ENCODE assay signal across 17 cellular contexts in the genomic region with DNA sequence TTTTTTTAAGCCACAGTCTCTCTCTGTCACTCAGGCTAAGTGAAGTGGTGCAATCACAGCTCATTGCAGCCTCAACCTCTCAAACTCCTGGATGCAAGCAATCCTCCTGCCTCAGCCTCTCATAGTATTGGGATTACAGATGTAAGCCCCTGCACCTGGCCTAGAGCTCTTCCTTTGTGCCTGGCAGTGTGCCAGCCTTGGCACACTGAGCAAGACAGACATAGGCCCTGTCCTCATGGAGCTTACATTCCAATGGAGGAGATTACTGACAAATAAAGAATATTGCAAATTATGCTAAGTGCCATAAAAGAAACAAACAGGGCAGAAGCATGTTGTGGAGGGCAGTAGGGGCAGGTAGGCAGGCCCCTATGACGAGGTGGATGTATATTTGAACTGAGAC. TPM values are rescaled to one million over a fixed set of nuclear protein-coding genes. Genes with fewer than 3 reads are reported as not detected.
DNase-seq lines count a peak whose midpoint lies in the region; ATAC-seq and TF ChIP-seq lines count a peak whose summit lies in the region.
"Had no signal": no experiment of that assay in that cellular context is flagged by ENCODE, and none has a peak within 500 bp of the region (broad histone marks: within the 10 kb centered on the region; RNA-seq: fewer than 3 reads in every experiment).

No MANE protein-coding gene starts in this region.

- H3K18ac ChIP-seq in neuronal stem cell (ENCODE audit: low read length), result no peak overlapping the region

- peak overlapping the region; percentile 27 for H2AK5ac ChIP-seq in neuronal stem cell (ENCODE audit: low read depth, low read length)

- POLR2A ChIA-PET in activated naive CD8-positive, alpha-beta T cell treated with anti-CD3 and anti-CD28 coated beads, Interleukin-2, amount 10 ng/mL, durations not matched to agents 7 days and 5 days (lab: Charles Lee), result interaction anchor here (0.6 to 1.0 kb wide), 2 partner anchors 28 to 1230 kb away, joined by 3 read pairs; no protein-coding TSS in a partner anchor

- no peak overlapping the region for H2BK120ac ChIP-seq in neuronal stem cell (ENCODE audit: low read depth, low read length)

- no peaks in the 10 kb centered on the region for H3K9me3 Mint-ChIP-seq in activated naive CD8-positive, alpha-beta T cell treated with anti-CD3 and anti-CD28 coated beads, Interleukin-2, amount 10 ng/mL, durations not matched to agents 7 days and 5 days
- no peaks in the 10 kb centered on the region for H3K9me3 Mint-ChIP-seq in activated naive CD8-positive, alpha-beta T cell treated with anti-CD3 and anti-CD28 coated beads, Interleukin-2, amount 50 U/mL, for 24 hours
- H3K9me3 Mint-ChIP-seq: CD8-positive, alpha-beta T cell; GM23338; HFFc6 had no signal

- no peak overlapping the region for H3K23ac ChIP-seq in neuronal stem cell (ENCODE audit: low read depth, low read length, poor library complexity)

- no peak for TF ChIP-seq RAD21 in Ishikawa (IDR thresholded peaks at IDR 0.05; ENCODE audit: low read depth)

- H4K8ac ChIP-seq in neuronal stem cell (ENCODE audit: low read depth, low read length), result no peak overlapping the region

- H3K4me1 ChIP-seq in BLaER1 treated with 17β-estradiol and CSF1 and Interleukin-3, amounts not matched to agents 10 nM and 100 nM, result peaks cover 4 to 16% (median 12%) of the 10 kb centered on the region in 10 experiments
- H3K4me1 ChIP-seq in neuronal stem cell (ENCODE audit: control insufficient read depth in 2 of 2, insufficient read depth in 1 of 2, low read depth in 1 of 2, low read length in 2 of 2), result peaks cover 6 to 19% of the 10 kb centered on the region in 2 donors

- H3K4me1 Mint-ChIP-seq in activated naive CD8-positive, alpha-beta T cell treated with anti-CD3 and anti-CD28 coated beads, Interleukin-2, amount 10 ng/mL, durations not matched to agents 7 days and 5 days, result peaks cover 4% of the 10 kb centered on the region
- H3K4me1 Mint-ChIP-seq in activated naive CD8-positive, alpha-beta T cell treated with anti-CD3 and anti-CD28 coated beads, Interleukin-2, amount 50 U/mL, for 24 hours, result no peaks in the 10 kb centered on the region

- no peak overlapping the region for H2BK12ac ChIP-seq in neuronal stem cell (ENCODE audit: low read length)

- no peak overlapping the region for H3K14ac ChIP-seq in neuronal stem cell (ENCODE audit: low read length)

- no peak overlapping the region for H2AFZ ChIP-seq in neuronal stem cell (ENCODE audit: low read length)
- H2AFZ ChIP-seq: GM23338 had no signal

- no peaks in the 10 kb centered on the region; a peak in 1 of 22 replicates for H4K20me1 ChIP-seq in BLaER1 treated with 17β-estradiol and CSF1 and Interleukin-3, amounts not matched to agents 10 nM and 100 nM

- no peaks in the 10 kb centered on the region for H3K9me3 ChIP-seq in BLaER1 treated with 17β-estradiol and CSF1 and Interleukin-3, amounts not matched to agents 10 nM and 100 nM (replicated peaks in 1 of 11)
- H3K9me3 ChIP-seq in neuronal stem cell (replicated peaks in 1 of 2; ENCODE audit: control insufficient read depth in 2 of 2, insufficient read depth in 1 of 2, low read depth in 1 of 2, low read length in 2 of 2), result no peaks in the 10 kb centered on the region

- H3K27me3 ChIP-seq in BLaER1 treated with 17β-estradiol and CSF1 and Interleukin-3, amounts not matched to agents 10 nM and 100 nM, result no peaks in the 10 kb centered on the region
- H3K27me3 ChIP-seq in neuronal stem cell (ENCODE audit: control insufficient read depth in 3 of 3, insufficient read depth in 3 of 3, low read depth in 1 of 3, low read length in 3 of 3), result peaks cover 0 to 20% (median 0%) of the 10 kb centered on the region in 3 experiments

- H4K91ac ChIP-seq in neuronal stem cell (ENCODE audit: low read depth, low read length, poor library complexity), result no peak overlapping the region

- peak overlapping the region; percentile 19 for H2BK15ac ChIP-seq in neuronal stem cell (ENCODE audit: low read length)

- H3K27ac ChIP-seq in BLaER1 treated with 17β-estradiol and CSF1 and Interleukin-3, amounts not matched to agents 10 nM and 100 nM, result no peak overlapping the region
- H3K27ac ChIP-seq in neuronal stem cell (replicated peaks; ENCODE audit: low read length), result no peak overlapping the region

- peaks cover 6% of the 10 kb centered on the region for H3K27me3 Mint-ChIP-seq in activated naive CD8-positive, alpha-beta T cell treated with anti-CD3 and anti-CD28 coated beads, Interleukin-2, amount 10 ng/mL, durations not matched to agents 7 days and 5 days
- H3K27me3 Mint-ChIP-seq in activated naive CD8-positive, alpha-beta T cell treated with anti-CD3 and anti-CD28 coated beads, Interleukin-2, amount 50 U/mL, for 24 hours, result no peaks in the 10 kb centered on the region

- H3K4me3 ChIP-seq in BLaER1 treated with 17β-estradiol and CSF1 and Interleukin-3, amounts not matched to agents 10 nM and 100 nM, result no peak overlapping the region
- H3K4me3 ChIP-seq in neuronal stem cell (ENCODE audit: low read length in 2 of 2), result no peak overlapping the region
- H3K4me3 ChIP-seq: GM23338 had no signal

- no peaks in the 10 kb centered on the region for H3K79me1 ChIP-seq in neuronal stem cell (ENCODE audit: low read depth, low read length)

- WGBS in neuronal stem cell (ENCODE audit: extremely low coverage in 2 of 2, insufficient read length in 2 of 2, insufficient replicate concordance in 1 of 2), 2 donors, result no CpG with 5 or more reads among the region's 1 CpG

- no peak overlapping the region for H3K4ac ChIP-seq in neuronal stem cell (ENCODE audit: low read length)

- no peak for TF ChIP-seq EP300 in Ishikawa (IDR thresholded peaks at IDR 0.05; ENCODE audit: borderline replicate concordance)

- H3K27ac Mint-ChIP-seq in activated naive CD8-positive, alpha-beta T cell treated with anti-CD3 and anti-CD28 coated beads, Interleukin-2, amount 10 ng/mL, durations not matched to agents 7 days and 5 days, result peak overlapping the region; percentile 5
- no peak overlapping the region for H3K27ac Mint-ChIP-seq in activated naive CD8-positive, alpha-beta T cell treated with anti-CD3 and anti-CD28 coated beads, Interleukin-2, amount 50 U/mL, for 24 hours
- H3K27ac Mint-ChIP-seq: CD8-positive, alpha-beta T cell; GM23338; HFFc6 had no signal

- peak overlapping the region in 6 of 11 experiments; percentile 0 to 33 (median 26); a peak in 6 of 22 replicates for H3K4me2 ChIP-seq in BLaER1 treated with 17β-estradiol and CSF1 and Interleukin-3, amounts not matched to agents 10 nM and 100 nM
- H3K4me2 ChIP-seq in neuronal stem cell (ENCODE audit: insufficient read depth, low read length, poor library complexity, severe bottlenecking), result no peak overlapping the region
- H3K4me2 ChIP-seq: GM23338 had no signal

- H3K4me3 Mint-ChIP-seq in activated naive CD8-positive, alpha-beta T cell treated with anti-CD3 and anti-CD28 coated beads, Interleukin-2, amount 10 ng/mL, durations not matched to agents 7 days and 5 days, result no peak overlapping the region
- H3K4me3 Mint-ChIP-seq in activated naive CD8-positive, alpha-beta T cell treated with anti-CD3 and anti-CD28 coated beads, Interleukin-2, amount 50 U/mL, for 24 hours, result no peak overlapping the region
- H3K4me3 Mint-ChIP-seq: CD8-positive, alpha-beta T cell; GM23338; HFFc6 had no signal

- ATAC-seq in activated naive CD8-positive, alpha-beta T cell treated with anti-CD3 and anti-CD28 coated beads, Interleukin-2, amount 10 ng/mL, durations not matched to agents 7 days and 5 days (ENCODE audit: low read depth), result no peak
- no peak for ATAC-seq in activated naive CD8-positive, alpha-beta T cell treated with anti-CD3 and anti-CD28 coated beads, Interleukin-2, amount 50 U/mL, for 24 hours
- no peak for ATAC-seq in HG02798 (IDR thresholded peaks at IDR 0.05; ENCODE audit: poor library complexity, unreplicated experiment)
- ATAC-seq: CD8-positive, alpha-beta T cell; GM23338; HCT116 had no signal

- H2BK5ac ChIP-seq in neuronal stem cell (ENCODE audit: low read length), result no peak overlapping the region

- no peaks in the 10 kb centered on the region for H3K36me3 Mint-ChIP-seq in activated naive CD8-positive, alpha-beta T cell treated with anti-CD3 and anti-CD28 coated beads, Interleukin-2, amount 10 ng/mL, durations not matched to agents 7 days and 5 days
- no peaks in the 10 kb centered on the region for H3K36me3 Mint-ChIP-seq in activated naive CD8-positive, alpha-beta T cell treated with anti-CD3 and anti-CD28 coated beads, Interleukin-2, amount 50 U/mL, for 24 hours (ENCODE audit: low read depth)
- H3K36me3 Mint-ChIP-seq: CD8-positive, alpha-beta T cell had no signal

- no peaks in the 10 kb centered on the region for H3K36me3 ChIP-seq in BLaER1 treated with 17β-estradiol and CSF1 and Interleukin-3, amounts not matched to agents 10 nM and 100 nM
- no peaks in the 10 kb centered on the region for H3K36me3 ChIP-seq in neuronal stem cell (replicated peaks in 1 of 2; ENCODE audit: control insufficient read depth in 2 of 2, insufficient read depth in 2 of 2, low read length in 2 of 2)

- no peak overlapping the region for H3K9ac ChIP-seq in BLaER1 treated with 17β-estradiol and CSF1 and Interleukin-3, amounts not matched to agents 10 nM and 100 nM
- H3K9ac ChIP-seq in neuronal stem cell (ENCODE audit: low read depth, low read length, poor library complexity), result no peak overlapping the region

- no peak for DNase-seq in activated naive CD8-positive, alpha-beta T cell treated with anti-CD3 and anti-CD28 coated beads, Interleukin-2, amount 10 ng/mL, durations not matched to agents 7 days and 5 days
- no peak for DNase-seq in activated naive CD8-positive, alpha-beta T cell treated with anti-CD3 and anti-CD28 coated beads, Interleukin-2, amount 50 U/mL, for 24 hours
- no peak for DNase-seq in neuronal stem cell (ENCODE audit: low spot score)
- no peak for DNase-seq in NK-92 treated with Interleukin-12 subunit alpha and Interleukin-12 subunit beta, amount 100 ng/mL, for 24 hours (lab: John Stamatoyannopoulos, UW)
- DNase-seq: AML-193; Calu3; CD8-positive, alpha-beta T cell; DMS79 treated with DMSO at 0.1 percent for 48 hours; GF-D8; HFFc6 had no signal

TF ChIP-seq in Ishikawa, 13 proteins besides CTCF, POLR2A, EP300 and RAD21 (continues in another document):
- peak; percentile 35; the same call in 1 of the 2 replicates for TF ChIP-seq NFIC (IDR thresholded peaks at IDR 0.05)

RNA-seq across cellular contexts. Expression of a gene that starts 0.9 kb away (rescaled TPM):
- not detected for total RNA-seq in activated naive CD8-positive, alpha-beta T cell treated with anti-CD3 and anti-CD28 coated beads, Interleukin-2, amount 10 ng/mL, durations not matched to agents 7 days and 5 days
- 0.14 TPM for polyA plus RNA-seq in neuronal stem cell (2013, experiment 1 of 2)
- 0.14 TPM for polyA plus RNA-seq in neuronal stem cell (2013, experiment 2 of 2)
- total RNA-seq: CD8-positive, alpha-beta T cell; GM23338; HT-29 had no signal
- polyA plus RNA-seq: BJ, GM23338 had no signal

RNA-seq across cellular contexts. Expression of a gene that starts 28.6 kb away (rescaled TPM):
- 10 to 100 TPM; 21.5 to 21.8 TPM for total RNA-seq in activated naive CD8-positive, alpha-beta T cell treated with anti-CD3 and anti-CD28 coated beads, Interleukin-2, amount 10 ng/mL, durations not matched to agents 7 days and 5 days
- 7.0 TPM for polyA plus RNA-seq in neuronal stem cell (2013, experiment 1 of 2)
- 8.3 TPM for polyA plus RNA-seq in neuronal stem cell (2013, experiment 2 of 2)

RNA-seq across cellular contexts. Expression of a gene that starts 29.4 kb away (rescaled TPM):
- total RNA-seq in activated naive CD8-positive, alpha-beta T cell treated with anti-CD3 and anti-CD28 coated beads, Interleukin-2, amount 10 ng/mL, durations not matched to agents 7 days and 5 days, result 10 to 100 TPM; 47.4 to 53.9 TPM
- 40.5 TPM for polyA plus RNA-seq in neuronal stem cell (2013, experiment 1 of 2)
- 39.6 TPM for polyA plus RNA-seq in neuronal stem cell (2013, experiment 2 of 2)

RNA-seq across cellular contexts. Expression of a gene that starts 53.7 kb away (rescaled TPM):
- total RNA-seq in activated naive CD8-positive, alpha-beta T cell treated with anti-CD3 and anti-CD28 coated beads, Interleukin-2, amount 10 ng/mL, durations not matched to agents 7 days and 5 days, result under 1 TPM; 0.61 to 0.62 TPM
- polyA plus RNA-seq in neuronal stem cell (2013, experiment 1 of 2), result 10.1 TPM
- 10.1 TPM for polyA plus RNA-seq in neuronal stem cell (2013, experiment 2 of 2)
